8 cellular contexts compared by ENCODE assay signal in the genomic region with DNA sequence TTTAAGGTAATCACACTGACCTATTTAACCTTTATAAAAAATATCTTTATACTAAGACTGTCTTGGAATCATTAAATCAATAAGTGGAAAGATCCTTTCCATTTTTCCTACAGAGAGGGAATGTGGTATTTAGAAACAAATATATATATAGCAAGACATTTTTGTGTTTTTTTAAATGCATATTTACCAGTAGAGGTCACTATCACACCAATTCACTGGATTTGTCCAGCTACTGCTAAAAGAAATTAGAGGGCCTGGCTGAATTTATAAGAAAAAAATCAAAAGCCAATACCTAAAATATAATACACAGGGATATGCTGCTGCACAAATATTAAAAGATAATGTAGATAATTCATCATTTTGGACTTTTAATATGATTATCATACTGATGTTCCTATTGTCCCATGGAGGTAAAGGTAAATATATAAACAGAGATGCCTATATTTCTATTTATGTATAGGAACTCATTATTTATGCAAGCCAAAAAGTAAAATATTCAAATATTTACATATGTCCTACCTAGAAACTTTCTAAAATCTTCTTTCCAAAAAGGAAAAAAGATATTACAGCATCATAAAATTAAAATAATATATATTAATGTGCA.
DNase-seq lines count a peak whose midpoint lies in the region; ATAC-seq, FAIRE-seq and TF ChIP-seq lines count a peak whose summit lies in the region.

No MANE protein-coding gene starts in this region.

- peaks cover 5% of the 10 kb centered on the region for H3K9me3 Mint-ChIP-seq in activated CD4-positive, alpha-beta T cell treated with anti-CD3 and anti-CD28 coated beads, Interleukin-2, amount 10 ng/mL, durations not matched to agents 24 days and 14 days

- H3K4me3 Mint-ChIP-seq in activated CD4-positive, alpha-beta T cell treated with anti-CD3 and anti-CD28 coated beads, Interleukin-2, amount 10 ng/mL, durations not matched to agents 24 days and 14 days, result no peak overlapping the region

- TF ChIP-seq CTCF in fibroblast of the aortic adventitia (IDR thresholded peaks at IDR 0.05; ENCODE audit: insufficient read depth, low read length), result peak; percentile 47

- no peaks in the 10 kb centered on the region for H3K4me1 Mint-ChIP-seq in activated CD4-positive, alpha-beta T cell treated with anti-CD3 and anti-CD28 coated beads, Interleukin-2, amount 10 ng/mL, durations not matched to agents 24 days and 14 days

- intact Hi-C loops in activated CD4-positive, alpha-beta T cell treated with anti-CD3 and anti-CD28 coated beads, Interleukin-2, amount 10 ng/mL, durations not matched to agents 24 days and 14 days (cut with micrococcal nuclease), result loop anchor here (5.0 kb wide), 2 partner anchors 68 to 493 kb away; a partner anchor contains a TSS

- no peak overlapping the region for H3K27ac Mint-ChIP-seq in activated CD4-positive, alpha-beta T cell treated with anti-CD3 and anti-CD28 coated beads, Interleukin-2, amount 10 ng/mL, durations not matched to agents 24 days and 14 days

- peak; percentile 52 for FAIRE-seq in RCC 7860 (lab: Jason Lieb, UNC)

- H3K36me3 Mint-ChIP-seq in activated CD4-positive, alpha-beta T cell treated with anti-CD3 and anti-CD28 coated beads, Interleukin-2, amount 10 ng/mL, durations not matched to agents 24 days and 14 days (ENCODE audit: low read depth), result no peaks in the 10 kb centered on the region

- H3K4me3 ChIP-seq in fibroblast of the aortic adventitia (ENCODE audit: low read depth, low read length), result no peak overlapping the region

- no peak for ATAC-seq in HG02938 (IDR thresholded peaks at IDR 0.05; ENCODE audit: unreplicated experiment)

- H3K27me3 Mint-ChIP-seq in activated CD4-positive, alpha-beta T cell treated with anti-CD3 and anti-CD28 coated beads, Interleukin-2, amount 10 ng/mL, durations not matched to agents 24 days and 14 days, result no peaks in the 10 kb centered on the region

- DNase-seq in Ammon's horn (ENCODE audit: low spot score) (peak; percentile 20), H4 (ENCODE audit: low spot score) (peak; percentile 29), RCC 7860 (ENCODE audit: low spot score) (peak; percentile 20), fibroblast of the aortic adventitia (ENCODE audit: low read depth) (peak; percentile 85), smooth muscle cell of the brain vasculature (ENCODE audit: low read depth, low spot score) (peak; percentile 49), amygdala (lab: John Stamatoyannopoulos, UW) (no peak)
- DNase-seq in activated CD4-positive, alpha-beta T cell treated with anti-CD3 and anti-CD28 coated beads, Interleukin-2, amount 10 ng/mL, durations not matched to agents 24 days and 14 days, result no peak

Comparison
In these comparisons a context has a peak if more than half of its experiments do, and no peak if none do; other contexts are left out.
1. DNase-seq: peak in Ammon's horn (single experiment), H4 (single experiment), RCC 7860 (single experiment), fibroblast of the aortic adventitia (single experiment) and smooth muscle cell of the brain vasculature (single experiment); none in activated CD4-positive, alpha-beta T cell treated with anti-CD3 and anti-CD28 coated beads, Interleukin-2, amount 10 ng/mL, durations not matched to agents 24 days and 14 days (single experiment) and amygdala (0 of 56).